20 cellular contexts compared by ENCODE assay signal in genomic region chr22:41364955-41365354, GRCh38. TPM values are rescaled to one million over a fixed set of nuclear protein-coding genes. Genes with fewer than 3 reads are reported as not detected.
DNase-seq lines count a peak whose midpoint lies in the region; ATAC-seq, FAIRE-seq and TF ChIP-seq lines count a peak whose summit lies in the region.
"Had no signal": no experiment of that assay in that cellular context is flagged by ENCODE, and none has a peak within 500 bp of the region (broad histone marks: within the 10 kb centered on the region; RNA-seq: fewer than 3 reads in every experiment).

No MANE protein-coding gene starts in this region.

- no peak for FAIRE-seq in pancreas (lab: Jason Lieb, UNC)
- FAIRE-seq: A204.1, GM12892 had no signal

- intact Hi-C loops in pancreas (cut with DNase I): loop anchor here in 1 of 3 donors (10.0 kb wide), 1 partner anchor 60 kb away; the partner anchor contains the start of gene ZC3H7B

- ATAC-seq in WTC11 (no peak), pancreas (no peak), HG02884 (IDR thresholded peaks at IDR 0.05; ENCODE audit: unreplicated experiment) (no peak), GM19467 (IDR thresholded peaks at IDR 0.05; ENCODE audit: unreplicated experiment) (no peak)
- ATAC-seq: CD8-positive, alpha-beta T cell; Panc1 had no signal

- DNase-seq in H7: peak; percentile 68
- no peak for DNase-seq in WTC11 (ENCODE audit: low spot score)
- peak in 2 of 6 donors; percentile 45 to 49 for DNase-seq in pancreas
- DNase-seq in NK-92 treated with Interleukin-12 subunit alpha and Interleukin-12 subunit beta, amount 100 ng/mL, for 24 hours (lab: John Stamatoyannopoulos, UW): no peak
- DNase-seq in T-helper 9 cell: no peak
- DNase-seq: Calu3; CD8-positive, alpha-beta T cell; HCEC 1CT; KG1; MV-4-11; NCI-H187 treated with DMSO at 0.1 percent for 48 hours; NCI-H226; NCI-H524; SJCRH30 had no signal

- H3K27me3 Mint-ChIP-seq in WTC11 (ENCODE audit: low read depth): no peaks in the 10 kb centered on the region

- POLR2A ChIA-PET in WTC11 (lab: Charles Lee): interaction anchor here (0.6 to 1.4 kb wide), 4 partner anchors 10 to 482 kb away, joined by 3 to 7 read pairs (median 4); partner anchors contain the start of genes TEF and ZC3H7B

- H3K27ac Mint-ChIP-seq in WTC11: no peak overlapping the region
- H3K27ac Mint-ChIP-seq: CD8-positive, alpha-beta T cell had no signal

- no peaks in the 10 kb centered on the region for H3K36me3 ChIP-seq in H7 (replicated peaks; ENCODE audit: control insufficient read depth, insufficient read depth, low read length)
- H3K36me3 ChIP-seq in pancreas: no peaks in the 10 kb centered on the region
- H3K36me3 ChIP-seq: SJCRH30 had no signal

- CTCF ChIA-PET in WTC11 (lab: Charles Lee): interaction anchor here (0.8 to 2.5 kb wide), 5 partner anchors 17 to 162 kb away, joined by 3 to 8 read pairs (median 4); partner anchors contain the start of gene TEF

- 26 to 30% methylated on average over 8 of the region's 8 CpGs for WGBS in pancreas, 2 donors

- peaks cover 18% of the 10 kb centered on the region for H3K4me1 Mint-ChIP-seq in WTC11

- H3K4me3 ChIP-seq in H7 (ENCODE audit: insufficient read depth, low read depth, low read length) (no peak overlapping the region), pancreas (no peak overlapping the region)
- H3K4me3 ChIP-seq: SJCRH30 had no signal

- H3K27ac ChIP-seq in 22Rv1 (peak overlapping the region; percentile 66), pancreas (peak overlapping the region in 3 of 4 donors; percentile 5 to 41 (median 41))
- H3K27ac ChIP-seq: SJCRH30 had no signal

- TF ChIP-seq CTCF in 22Rv1 (IDR thresholded peaks at IDR 0.05) (no peak), WTC11 (IDR thresholded peaks at IDR 0.05) (no peak), pancreas (IDR thresholded peaks at IDR 0.05) (no peak)

- H3K4me3 Mint-ChIP-seq in WTC11: no peak overlapping the region
- H3K4me3 Mint-ChIP-seq: CD8-positive, alpha-beta T cell had no signal

- H3K9me3 ChIP-seq in pancreas: no peaks in the 10 kb centered on the region
- H3K9me3 ChIP-seq: SJCRH30 had no signal

- H3K4me1 ChIP-seq in pancreas: peaks cover 5 to 21% (median 8%) of the 10 kb centered on the region in 3 donors

- H3K27me3 ChIP-seq in H7 (ENCODE audit: control insufficient read depth, insufficient read depth, low read length) (no peaks in the 10 kb centered on the region), pancreas (no peaks in the 10 kb centered on the region)
- H3K27me3 ChIP-seq: SJCRH30 had no signal

- no peaks in the 10 kb centered on the region for H3K9me3 Mint-ChIP-seq in WTC11
- H3K9me3 Mint-ChIP-seq: CD8-positive, alpha-beta T cell had no signal

- no peaks in the 10 kb centered on the region for H3K36me3 Mint-ChIP-seq in WTC11
- H3K36me3 Mint-ChIP-seq: CD8-positive, alpha-beta T cell had no signal

TF ChIP-seq in WTC11, 78 proteins besides CTCF, POLR2A, EP300 and RAD21:
- 0 out of 2 replicates have a peak, but pooled peaks have one; percentile 11 for TF ChIP-seq ETV6 (CRISPR knock-in tag; IDR thresholded peaks at IDR 0.05)
- TF ChIP-seq CBFB (CRISPR knock-in tag; IDR thresholded peaks at IDR 0.05; ENCODE audit: low read depth): no peak

RNA-seq across cellular contexts. Expression of gene TEF, which starts 16.8 kb away (rescaled TPM):
- total RNA-seq in H7 (2014; rRNA removed; shearing (Covaris generic)): 4.8 and 12.7 TPM in 2 replicates
- total RNA-seq in WTC11 (2021) (9.8 to 12.0 TPM (median 10.2 TPM) in 3 replicates), pancreas (10 to 100 TPM in 5 of 6 donors, 1 to 10 TPM in 1; 8.3 to 19.6 (median 17.6) TPM)
- polyA plus RNA-seq in pancreas: 10 to 100 TPM in 1 of 2 donors, 1 to 10 TPM in 1; 8.8 to 18.7 TPM
